8 cellular contexts compared by ENCODE assay signal in the genomic region with DNA sequence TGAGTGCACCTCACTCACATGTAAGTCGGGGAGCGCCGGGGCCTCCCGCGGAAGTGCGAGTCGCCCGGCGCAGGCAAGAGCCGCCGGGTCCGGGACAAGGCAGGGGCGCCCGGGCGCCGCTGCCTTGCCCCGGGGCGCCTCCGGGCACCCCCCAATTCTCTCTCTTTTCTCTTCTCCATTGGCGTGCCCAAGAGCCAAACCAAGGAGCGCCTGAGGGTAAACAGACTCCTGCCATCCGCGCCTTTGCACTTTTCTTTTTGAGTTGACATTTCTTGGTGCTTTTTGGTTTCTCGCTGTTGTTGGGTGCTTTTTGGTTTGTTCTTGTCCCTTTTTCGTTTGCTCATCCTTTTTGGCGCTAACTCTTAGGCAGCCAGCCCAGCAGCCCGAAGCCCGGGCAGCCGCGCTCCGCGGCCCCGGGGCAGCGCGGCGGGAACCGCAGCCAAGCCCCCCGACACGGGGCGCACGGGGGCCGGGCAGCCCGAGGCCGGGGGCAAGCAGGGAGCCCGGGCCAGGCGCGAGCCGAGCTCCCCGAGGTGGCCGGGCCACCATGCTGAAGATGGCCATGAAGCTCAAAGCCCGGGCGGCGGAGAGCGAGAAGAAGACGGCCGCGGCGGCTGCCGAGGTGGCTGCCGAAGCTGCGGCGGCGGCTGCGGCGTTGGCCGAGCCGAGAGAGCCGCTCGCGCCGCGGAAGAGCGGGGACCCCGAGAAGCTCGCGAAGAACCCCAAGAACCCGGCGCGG. TPM values are rescaled to one million over a fixed set of nuclear protein-coding genes. Genes with fewer than 3 reads are reported as not detected.
A peak's percentile ranks its signal among the peaks of the same experiment; 100 is the strongest.
DNase-seq lines count a peak whose midpoint lies in the region; ATAC-seq and TF ChIP-seq lines count a peak whose summit lies in the region.

No MANE protein-coding gene starts in this region.

- TF ChIP-seq CTCF in suprapubic skin (IDR thresholded peaks at IDR 0.05): no peak

- no peak for TF ChIP-seq EP300 in suprapubic skin (IDR thresholded peaks at IDR 0.05)

- H3K4me3 Mint-ChIP-seq in activated naive CD4-positive, alpha-beta T cell treated with anti-CD3 and anti-CD28 coated beads for 36 hours: peak overlapping the region; percentile 87
- peak overlapping the region; percentile 95 for H3K4me3 Mint-ChIP-seq in activated naive CD4-positive, alpha-beta T cell treated with anti-CD3 and anti-CD28 coated beads, Interleukin-2, amount 50 U/mL, for 24 hours

- intact Hi-C loops in activated naive CD4-positive, alpha-beta T cell treated with anti-CD3 and anti-CD28 coated beads for 36 hours (cut with micrococcal nuclease): loop anchor here (1.0 to 5.0 kb wide), 2 partner anchors 143 to 502 kb away; partner anchors contain the start of genes ATP5F1E and VAPB

- POLR2A ChIA-PET in HEK293T (lab: Yijun Ruan, JAX): interaction anchor here (0.6 to 1.5 kb wide), 6 partner anchors 11 to 439 kb away, joined by 3 to 5 read pairs (median 4); partner anchors contain the start of gene ATP5F1E

- peaks cover 30% of the 10 kb centered on the region for H3K4me1 ChIP-seq in suprapubic skin

- H3K4me3 ChIP-seq in iPS-18c (ENCODE audit: insufficient read depth, low read depth, low read length) (peak overlapping the region; percentile 91), suprapubic skin (peak overlapping the region; percentile 86)

- CTCF ChIA-PET in activated naive CD4-positive, alpha-beta T cell treated with anti-CD3 and anti-CD28 coated beads for 36 hours (lab: Charles Lee): interaction anchor here (0.7 to 1.1 kb wide), 3 partner anchors 11 to 237 kb away, joined by 3 to 7 read pairs (median 3); no protein-coding TSS in a partner anchor
- CTCF ChIA-PET in HEK293T (lab: Yijun Ruan, JAX): no interaction called here

- no peaks in the 10 kb centered on the region for H3K36me3 ChIP-seq in suprapubic skin

- TF ChIP-seq POLR2A in suprapubic skin (IDR thresholded peaks at IDR 0.05): no peak

- H3K27me3 ChIP-seq in suprapubic skin: no peaks in the 10 kb centered on the region

- H3K4me1 Mint-ChIP-seq in activated naive CD4-positive, alpha-beta T cell treated with anti-CD3 and anti-CD28 coated beads for 36 hours (ENCODE audit: low read depth): peaks cover 35% of the 10 kb centered on the region
- H3K4me1 Mint-ChIP-seq in activated naive CD4-positive, alpha-beta T cell treated with anti-CD3 and anti-CD28 coated beads, Interleukin-2, amount 50 U/mL, for 24 hours: peaks cover 43% of the 10 kb centered on the region

- H3K27ac Mint-ChIP-seq in activated naive CD4-positive, alpha-beta T cell treated with anti-CD3 and anti-CD28 coated beads for 36 hours: peak overlapping the region; percentile 90
- peak overlapping the region; percentile 98 for H3K27ac Mint-ChIP-seq in activated naive CD4-positive, alpha-beta T cell treated with anti-CD3 and anti-CD28 coated beads, Interleukin-2, amount 50 U/mL, for 24 hours

- no peaks in the 10 kb centered on the region for H3K9me3 Mint-ChIP-seq in activated naive CD4-positive, alpha-beta T cell treated with anti-CD3 and anti-CD28 coated beads for 36 hours
- no peaks in the 10 kb centered on the region for H3K9me3 Mint-ChIP-seq in activated naive CD4-positive, alpha-beta T cell treated with anti-CD3 and anti-CD28 coated beads, Interleukin-2, amount 50 U/mL, for 24 hours

- 62% methylated on average over 79 of the region's 79 CpGs for WGBS in suprapubic skin

- H3K27ac ChIP-seq in suprapubic skin: peak overlapping the region; percentile 98

- peaks cover 7% of the 10 kb centered on the region for H3K36me3 Mint-ChIP-seq in activated naive CD4-positive, alpha-beta T cell treated with anti-CD3 and anti-CD28 coated beads for 36 hours (ENCODE audit: low read depth)
- peaks cover 7% of the 10 kb centered on the region for H3K36me3 Mint-ChIP-seq in activated naive CD4-positive, alpha-beta T cell treated with anti-CD3 and anti-CD28 coated beads, Interleukin-2, amount 50 U/mL, for 24 hours

- no peaks in the 10 kb centered on the region for H3K27me3 Mint-ChIP-seq in activated naive CD4-positive, alpha-beta T cell treated with anti-CD3 and anti-CD28 coated beads for 36 hours (ENCODE audit: low read depth)
- H3K27me3 Mint-ChIP-seq in activated naive CD4-positive, alpha-beta T cell treated with anti-CD3 and anti-CD28 coated beads, Interleukin-2, amount 50 U/mL, for 24 hours: no peaks in the 10 kb centered on the region

- DNase-seq in activated naive CD4-positive, alpha-beta T cell treated with anti-CD3 and anti-CD28 coated beads for 36 hours: no peak
- DNase-seq in activated naive CD4-positive, alpha-beta T cell (lab: John Stamatoyannopoulos, UW): no peak
- DNase-seq in suprapubic skin (ENCODE audit: low spot score in 2 of 2) (no peak), GDM1 (lab: John Stamatoyannopoulos, UW) (no peak), HEK293T (ENCODE audit: extremely low spot score) (no peak)

- no peaks in the 10 kb centered on the region for H3K9me3 ChIP-seq in iPS-18c (ENCODE audit: control insufficient read depth, insufficient read depth, low read length)
- no peaks in the 10 kb centered on the region for H3K9me3 ChIP-seq in suprapubic skin

- no peak for ATAC-seq in HG03159 (IDR thresholded peaks at IDR 0.05; ENCODE audit: unreplicated experiment)

TF ChIP-seq in HEK293T, 16 proteins besides CTCF, POLR2A, EP300 and RAD21:
- TF ChIP-seq NFRKB (IDR thresholded peaks at IDR 0.05) (no peak), HDGF (IDR thresholded peaks at IDR 0.05; ENCODE audit: borderline replicate concordance) (no peak), TARDBP (IDR thresholded peaks at IDR 0.05) (no peak), FOXM1 (IDR thresholded peaks at IDR 0.05; ENCODE audit: borderline replicate concordance) (no peak), SP1 (IDR thresholded peaks at IDR 0.05) (no peak), L3MBTL2 (conservative IDR thresholded peaks at IDR 0.05) (no peak), BHLHE40 (IDR thresholded peaks at IDR 0.05; ENCODE audit: borderline replicate concordance) (no peak), FOXK2 (IDR thresholded peaks at IDR 0.05) (no peak), ARNT (IDR thresholded peaks at IDR 0.05) (no peak), ZNF384 (IDR thresholded peaks at IDR 0.05) (no peak), CTBP1 (IDR thresholded peaks at IDR 0.05; ENCODE audit: borderline replicate concordance) (no peak), PKNOX1 (IDR thresholded peaks at IDR 0.05) (no peak), FOXA1 (IDR thresholded peaks at IDR 0.05) (no peak), SUZ12 (IDR thresholded peaks at IDR 0.05) (no peak), LEF1 (IDR thresholded peaks at IDR 0.05; ENCODE audit: borderline replicate concordance) (no peak), ELF4 (IDR thresholded peaks at IDR 0.05) (no peak)

RNA-seq across cellular contexts. Expression of gene GNAS, which starts 37.0 kb away (rescaled TPM):
- 100 to 1,000 TPM; 770 to 802 TPM for total RNA-seq in activated naive CD4-positive, alpha-beta T cell treated with anti-CD3 and anti-CD28 coated beads for 36 hours
- total RNA-seq in suprapubic skin: 100 to 1,000 TPM; 334 to 533 (median 451) TPM

RNA-seq across cellular contexts. Expression of gene GNAS-AS1, which starts 38.8 kb away (rescaled TPM):
- total RNA-seq in activated naive CD4-positive, alpha-beta T cell treated with anti-CD3 and anti-CD28 coated beads for 36 hours: 1 to 10 TPM; 1.6 to 1.9 TPM
- not detected for total RNA-seq in suprapubic skin
